1 cellular context compared by ENCODE assay signal in the genomic region with DNA sequence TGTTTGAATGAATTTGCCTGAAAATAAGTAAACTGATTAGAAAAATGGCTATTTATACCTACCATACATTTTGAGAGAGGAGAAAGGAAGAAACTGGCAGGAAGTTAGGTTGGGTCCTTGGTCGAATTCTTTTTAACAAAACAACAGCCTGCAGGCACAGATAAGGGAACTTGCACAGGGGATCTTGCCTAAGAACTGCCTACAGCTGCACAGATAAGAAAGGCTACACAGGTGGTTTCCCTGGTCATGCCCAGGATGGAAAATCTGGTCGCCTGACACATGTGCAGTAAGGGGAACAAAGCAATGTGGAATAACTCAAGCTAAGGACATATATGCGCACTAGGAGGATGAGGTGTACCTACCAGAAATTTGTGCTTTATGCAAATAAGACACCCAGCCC.
TF ChIP-seq lines count a peak whose summit lies in the region.

No MANE protein-coding gene starts in this region.

TF ChIP-seq in K562, 482 proteins besides CTCF, POLR2A, EP300 and RAD21 (continued from another document):
- TF ChIP-seq, protein P1, sequence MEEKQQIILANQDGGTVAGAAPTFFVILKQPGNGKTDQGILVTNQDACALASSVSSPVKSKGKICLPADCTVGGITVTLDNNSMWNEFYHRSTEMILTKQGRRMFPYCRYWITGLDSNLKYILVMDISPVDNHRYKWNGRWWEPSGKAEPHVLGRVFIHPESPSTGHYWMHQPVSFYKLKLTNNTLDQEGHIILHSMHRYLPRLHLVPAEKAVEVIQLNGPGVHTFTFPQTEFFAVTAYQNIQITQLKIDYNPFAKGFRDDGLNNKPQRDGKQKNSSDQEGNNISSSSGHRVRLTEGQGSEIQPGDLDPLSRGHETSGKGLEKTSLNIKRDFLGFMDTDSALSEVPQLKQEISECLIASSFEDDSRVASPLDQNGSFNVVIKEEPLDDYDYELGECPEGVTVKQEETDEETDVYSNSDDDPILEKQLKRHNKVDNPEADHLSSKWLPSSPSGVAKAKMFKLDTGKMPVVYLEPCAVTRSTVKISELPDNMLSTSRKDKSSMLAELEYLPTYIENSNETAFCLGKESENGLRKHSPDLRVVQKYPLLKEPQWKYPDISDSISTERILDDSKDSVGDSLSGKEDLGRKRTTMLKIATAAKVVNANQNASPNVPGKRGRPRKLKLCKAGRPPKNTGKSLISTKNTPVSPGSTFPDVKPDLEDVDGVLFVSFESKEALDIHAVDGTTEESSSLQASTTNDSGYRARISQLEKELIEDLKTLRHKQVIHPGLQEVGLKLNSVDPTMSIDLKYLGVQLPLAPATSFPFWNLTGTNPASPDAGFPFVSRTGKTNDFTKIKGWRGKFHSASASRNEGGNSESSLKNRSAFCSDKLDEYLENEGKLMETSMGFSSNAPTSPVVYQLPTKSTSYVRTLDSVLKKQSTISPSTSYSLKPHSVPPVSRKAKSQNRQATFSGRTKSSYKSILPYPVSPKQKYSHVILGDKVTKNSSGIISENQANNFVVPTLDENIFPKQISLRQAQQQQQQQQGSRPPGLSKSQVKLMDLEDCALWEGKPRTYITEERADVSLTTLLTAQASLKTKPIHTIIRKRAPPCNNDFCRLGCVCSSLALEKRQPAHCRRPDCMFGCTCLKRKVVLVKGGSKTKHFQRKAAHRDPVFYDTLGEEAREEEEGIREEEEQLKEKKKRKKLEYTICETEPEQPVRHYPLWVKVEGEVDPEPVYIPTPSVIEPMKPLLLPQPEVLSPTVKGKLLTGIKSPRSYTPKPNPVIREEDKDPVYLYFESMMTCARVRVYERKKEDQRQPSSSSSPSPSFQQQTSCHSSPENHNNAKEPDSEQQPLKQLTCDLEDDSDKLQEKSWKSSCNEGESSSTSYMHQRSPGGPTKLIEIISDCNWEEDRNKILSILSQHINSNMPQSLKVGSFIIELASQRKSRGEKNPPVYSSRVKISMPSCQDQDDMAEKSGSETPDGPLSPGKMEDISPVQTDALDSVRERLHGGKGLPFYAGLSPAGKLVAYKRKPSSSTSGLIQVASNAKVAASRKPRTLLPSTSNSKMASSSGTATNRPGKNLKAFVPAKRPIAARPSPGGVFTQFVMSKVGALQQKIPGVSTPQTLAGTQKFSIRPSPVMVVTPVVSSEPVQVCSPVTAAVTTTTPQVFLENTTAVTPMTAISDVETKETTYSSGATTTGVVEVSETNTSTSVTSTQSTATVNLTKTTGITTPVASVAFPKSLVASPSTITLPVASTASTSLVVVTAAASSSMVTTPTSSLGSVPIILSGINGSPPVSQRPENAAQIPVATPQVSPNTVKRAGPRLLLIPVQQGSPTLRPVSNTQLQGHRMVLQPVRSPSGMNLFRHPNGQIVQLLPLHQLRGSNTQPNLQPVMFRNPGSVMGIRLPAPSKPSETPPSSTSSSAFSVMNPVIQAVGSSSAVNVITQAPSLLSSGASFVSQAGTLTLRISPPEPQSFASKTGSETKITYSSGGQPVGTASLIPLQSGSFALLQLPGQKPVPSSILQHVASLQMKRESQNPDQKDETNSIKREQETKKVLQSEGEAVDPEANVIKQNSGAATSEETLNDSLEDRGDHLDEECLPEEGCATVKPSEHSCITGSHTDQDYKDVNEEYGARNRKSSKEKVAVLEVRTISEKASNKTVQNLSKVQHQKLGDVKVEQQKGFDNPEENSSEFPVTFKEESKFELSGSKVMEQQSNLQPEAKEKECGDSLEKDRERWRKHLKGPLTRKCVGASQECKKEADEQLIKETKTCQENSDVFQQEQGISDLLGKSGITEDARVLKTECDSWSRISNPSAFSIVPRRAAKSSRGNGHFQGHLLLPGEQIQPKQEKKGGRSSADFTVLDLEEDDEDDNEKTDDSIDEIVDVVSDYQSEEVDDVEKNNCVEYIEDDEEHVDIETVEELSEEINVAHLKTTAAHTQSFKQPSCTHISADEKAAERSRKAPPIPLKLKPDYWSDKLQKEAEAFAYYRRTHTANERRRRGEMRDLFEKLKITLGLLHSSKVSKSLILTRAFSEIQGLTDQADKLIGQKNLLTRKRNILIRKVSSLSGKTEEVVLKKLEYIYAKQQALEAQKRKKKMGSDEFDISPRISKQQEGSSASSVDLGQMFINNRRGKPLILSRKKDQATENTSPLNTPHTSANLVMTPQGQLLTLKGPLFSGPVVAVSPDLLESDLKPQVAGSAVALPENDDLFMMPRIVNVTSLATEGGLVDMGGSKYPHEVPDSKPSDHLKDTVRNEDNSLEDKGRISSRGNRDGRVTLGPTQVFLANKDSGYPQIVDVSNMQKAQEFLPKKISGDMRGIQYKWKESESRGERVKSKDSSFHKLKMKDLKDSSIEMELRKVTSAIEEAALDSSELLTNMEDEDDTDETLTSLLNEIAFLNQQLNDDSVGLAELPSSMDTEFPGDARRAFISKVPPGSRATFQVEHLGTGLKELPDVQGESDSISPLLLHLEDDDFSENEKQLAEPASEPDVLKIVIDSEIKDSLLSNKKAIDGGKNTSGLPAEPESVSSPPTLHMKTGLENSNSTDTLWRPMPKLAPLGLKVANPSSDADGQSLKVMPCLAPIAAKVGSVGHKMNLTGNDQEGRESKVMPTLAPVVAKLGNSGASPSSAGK (IDR thresholded peaks at IDR 0.05), result no peak
- no peak for TF ChIP-seq MCM2 (IDR thresholded peaks at IDR 0.05; ENCODE audit: low read depth)
